ENCODE assay signal across 16 cellular contexts in genomic region chr1:2144501-2145090, GRCh38. TPM values are rescaled to one million over a fixed set of nuclear protein-coding genes. Genes with fewer than 3 reads are reported as not detected.
DNase-seq lines count a peak whose midpoint lies in the region; ATAC-seq and TF ChIP-seq lines count a peak whose summit lies in the region.
"Had no signal": no experiment of that assay in that cellular context is flagged by ENCODE, and none has a peak within 500 bp of the region (broad histone marks: within the 10 kb centered on the region; RNA-seq: fewer than 3 reads in every experiment).

No MANE protein-coding gene starts in this region.

- H3K27ac ChIP-seq in neutrophil = peak overlapping the region; percentile 99
- H3K27ac ChIP-seq: 22Rv1, A549, C4-2B, GM23248 had no signal

- H3K27me3 ChIP-seq in neutrophil = no peaks in the 10 kb centered on the region

- no peaks in the 10 kb centered on the region for H3K27me3 Mint-ChIP-seq in natural killer cell treated with Interleukin-12 subunit alpha and Interleukin-12 subunit beta and Interleukin-15 and Interleukin-18, amount 100 ng/mL, for 72 hours
- H3K27me3 Mint-ChIP-seq in natural killer cell (ENCODE audit: low read depth in 2 of 2) = no peaks in the 10 kb centered on the region
- H3K27me3 Mint-ChIP-seq: CD4-positive, alpha-beta T cell had no signal

- DNase-seq in Right ventricle myocardium inferior (ENCODE audit: missing footprints) (peak; percentile 37), left cardiac atrium (no peak), natural killer cell (no peak)
- DNase-seq in natural killer cell treated with Interleukin-12 subunit alpha and Interleukin-12 subunit beta and Interleukin-15 and Interleukin-18, amount 100 ng/mL, for 72 hours (ENCODE audit: low spot score) = peak; percentile 48
- no peak for DNase-seq in stimulated activated CD8-positive, alpha-beta memory T cell treated with anti-CD3 and anti-CD28 coated beads, Interleukin-4, amount 100 ng/mL, for 48 hours
- DNase-seq: AML-193; Caco-2; CD4-positive, alpha-beta T cell; GM23248 had no signal

- peaks cover 96 to 97% of the 10 kb centered on the region in 2 experiments for H3K4me1 ChIP-seq in neutrophil (ENCODE audit: control insufficient read depth in 1 of 2, insufficient read depth in 1 of 2, low read depth in 1 of 2, low read length in 1 of 2)
- H3K4me1 ChIP-seq: Caco-2, HAP-1 had no signal

- no peak for TF ChIP-seq CTCF in natural killer cell (IDR thresholded peaks at IDR 0.05)
- no peak for TF ChIP-seq CTCF in neutrophil (IDR thresholded peaks at IDR 0.05)

- no peak overlapping the region for H3K27ac Mint-ChIP-seq in natural killer cell treated with Interleukin-12 subunit alpha and Interleukin-12 subunit beta and Interleukin-15 and Interleukin-18, amount 100 ng/mL, for 72 hours
- H3K27ac Mint-ChIP-seq in natural killer cell = no peak overlapping the region
- H3K27ac Mint-ChIP-seq: CD4-positive, alpha-beta T cell had no signal

- ATAC-seq in Right ventricle myocardium inferior (no peak), left cardiac atrium (no peak), natural killer cell (no peak), HG03039 (IDR thresholded peaks at IDR 0.05; ENCODE audit: unreplicated experiment) (no peak), HG02973 (IDR thresholded peaks at IDR 0.05; ENCODE audit: unreplicated experiment) (no peak)
- no peak for ATAC-seq in natural killer cell treated with Interleukin-12 subunit alpha and Interleukin-12 subunit beta and Interleukin-15 and Interleukin-18, amount 100 ng/mL, for 72 hours
- ATAC-seq: A549 had no signal

- no peak overlapping the region for H3K4me3 ChIP-seq in neutrophil (ENCODE audit: low read depth in 1 of 2, low read length in 1 of 2)
- H3K4me3 ChIP-seq: A549, GM23248, HAP-1 had no signal

- no peaks in the 10 kb centered on the region for H3K9me3 ChIP-seq in neutrophil
- H3K9me3 ChIP-seq: A549, Caco-2, HAP-1 had no signal

- intact Hi-C loops in Right ventricle myocardium inferior (cut with DNase I) = no loop called here
- intact Hi-C loops in left cardiac atrium (cut with DNase I) = no loop called here
- intact Hi-C loops in natural killer cell (cut with micrococcal nuclease) = no loop called here

- H3K4me3 Mint-ChIP-seq in natural killer cell treated with Interleukin-12 subunit alpha and Interleukin-12 subunit beta and Interleukin-15 and Interleukin-18, amount 100 ng/mL, for 72 hours = no peak overlapping the region
- no peak overlapping the region for H3K4me3 Mint-ChIP-seq in natural killer cell
- H3K4me3 Mint-ChIP-seq: CD4-positive, alpha-beta T cell had no signal

- no peaks in the 10 kb centered on the region for H3K9me3 Mint-ChIP-seq in natural killer cell treated with Interleukin-12 subunit alpha and Interleukin-12 subunit beta and Interleukin-15 and Interleukin-18, amount 100 ng/mL, for 72 hours
- H3K9me3 Mint-ChIP-seq in natural killer cell = no peaks in the 10 kb centered on the region
- H3K9me3 Mint-ChIP-seq: CD4-positive, alpha-beta T cell had no signal

- no peaks in the 10 kb centered on the region for H3K36me3 Mint-ChIP-seq in natural killer cell treated with Interleukin-12 subunit alpha and Interleukin-12 subunit beta and Interleukin-15 and Interleukin-18, amount 100 ng/mL, for 72 hours
- H3K36me3 Mint-ChIP-seq in natural killer cell = no peaks in the 10 kb centered on the region

- no peaks in the 10 kb centered on the region for H3K36me3 ChIP-seq in neutrophil
- H3K36me3 ChIP-seq: HAP-1 had no signal

- no peaks in the 10 kb centered on the region for H3K4me1 Mint-ChIP-seq in natural killer cell treated with Interleukin-12 subunit alpha and Interleukin-12 subunit beta and Interleukin-15 and Interleukin-18, amount 100 ng/mL, for 72 hours (ENCODE audit: low read depth in 2 of 2)
- no peaks in the 10 kb centered on the region for H3K4me1 Mint-ChIP-seq in natural killer cell

RNA-seq across cellular contexts. Expression of gene FAAP20, which starts 50.0 kb away (rescaled TPM):
- total RNA-seq in Right ventricle myocardium inferior (43.9 TPM), left cardiac atrium (10 to 100 TPM; 35.4 to 41.4 TPM), natural killer cell (10 to 100 TPM; 40.3 to 53.0 (median 43.3) TPM)
- 10 to 100 TPM; 43.4 to 61.8 TPM for total RNA-seq in natural killer cell treated with Interleukin-12 subunit alpha and Interleukin-12 subunit beta and Interleukin-15 and Interleukin-18, amount 100 ng/mL, for 72 hours

Comparison
In these comparisons a context has a peak if more than half of its experiments do, and no peak if none do; other contexts are left out.
1. DNase-seq: peak in Right ventricle myocardium inferior (single experiment) and natural killer cell treated with Interleukin-12 subunit alpha and Interleukin-12 subunit beta and Interleukin-15 and Interleukin-18, amount 100 ng/mL, for 72 hours (single experiment); none in left cardiac atrium (single experiment), natural killer cell (single experiment) and stimulated activated CD8-positive, alpha-beta memory T cell treated with anti-CD3 and anti-CD28 coated beads, Interleukin-4, amount 100 ng/mL, for 48 hours (single experiment).